In genomic region chr1:8013800-8014199, GRCh38 we compare ENCODE assay signal across 23 cellular contexts. TPM values are rescaled to one million over a fixed set of nuclear protein-coding genes. Genes with fewer than 3 reads are reported as not detected.
A peak's percentile ranks its signal among the peaks of the same experiment; 100 is the strongest.
DNase-seq lines count a peak whose midpoint lies in the region; ATAC-seq, FAIRE-seq and TF ChIP-seq lines count a peak whose summit lies in the region.
"Had no signal": no experiment of that assay in that cellular context is flagged by ENCODE, and none has a peak within 500 bp of the region (broad histone marks: within the 10 kb centered on the region; RNA-seq: fewer than 3 reads in every experiment).

No MANE protein-coding gene starts in this region.

- ATAC-seq in HCT116: no peak
- ATAC-seq in gastrocnemius medialis: no peak
- no peak for ATAC-seq in GM21367 (IDR thresholded peaks at IDR 0.05; ENCODE audit: unreplicated experiment)
- ATAC-seq: activated CD8-positive, alpha-beta memory T cell treated with anti-CD3 and anti-CD28 coated beads, Interleukin-2, amount 10 ng/mL, durations not matched to agents 7 days and 5 days; left colon; mucosa of descending colon had no signal

- RAD21 ChIA-PET in HCT116 (lab: Charles Lee; ENCODE audit: low non-redundant PET in 1 of 2, low total read pairs in 2 of 2, uncharacterized antibody in 2 of 2, unreplicated experiment in 2 of 2): no interaction called here

- H3K79me2 ChIP-seq in HCT116 (ENCODE audit: insufficient read depth, low read length) (peaks cover 93% of the 10 kb centered on the region), keratinocyte (ENCODE audit: control insufficient read depth, insufficient read depth, low read length) (peaks cover 74% of the 10 kb centered on the region)

- H3K9ac ChIP-seq in HCT116 (ENCODE audit: low read length): no peak overlapping the region
- H3K9ac ChIP-seq in keratinocyte (ENCODE audit: control insufficient read depth, extremely low read depth, insufficient read depth, low read length): no peak overlapping the region
- H3K9ac ChIP-seq: neural progenitor cell had no signal

- dilution Hi-C loops in keratinocyte (cut with MboI; ENCODE audit: extremely low pct_ligation_motif_present, low sequenced_read_pairs): loop anchor here (25.0 kb wide), 1 partner anchor 299 kb away; the partner anchor contains the start of gene SLC45A1

- H2AFZ ChIP-seq in HCT116 (ENCODE audit: low read depth, low read length, poor library complexity, severe bottlenecking) (no peak overlapping the region), keratinocyte (ENCODE audit: control insufficient read depth, low read length) (no peak overlapping the region)
- H2AFZ ChIP-seq: neural progenitor cell had no signal

- H4K20me1 ChIP-seq in HCT116 (ENCODE audit: insufficient read depth) (peaks cover 83% of the 10 kb centered on the region), keratinocyte (ENCODE audit: control insufficient read depth, extremely low read depth, insufficient read depth, low read length) (peaks cover 23% of the 10 kb centered on the region)

- intact Hi-C loops in HCT116 (cut with micrococcal nuclease) (no loop called here), gastrocnemius medialis (cut with DNase I; ENCODE audit: low total_unique reads) (loop anchor here (2.0 to 10.0 kb wide), 2 partner anchors 31 to 1051 kb away; partner anchors contain the start of gene SLC2A5)

- BruUV-seq in HCT116 (replicated peaks; lab: Mats Ljungman, UMichigan): no TSS peak

- POLR2A ChIA-PET in HCT116 (lab: Charles Lee): no interaction called here

- FAIRE-seq in keratinocyte (lab: Jason Lieb, UNC): peak; percentile 43
- FAIRE-seq: TTC549 had no signal

- H3K27ac ChIP-seq in HCT116 (ENCODE audit: low read depth, low read length): peak overlapping the region; percentile 8; the same call in 1 of the 2 replicates
- peak overlapping the region; percentile 59 for H3K27ac ChIP-seq in keratinocyte (ENCODE audit: control insufficient read depth, insufficient read depth, low read length)
- H3K27ac ChIP-seq in gastrocnemius medialis: peak overlapping the region; percentile 64 to 94 (median 88)
- H3K27ac ChIP-seq: neural progenitor cell had no signal

- in situ Hi-C loops in gastrocnemius medialis (cut with MboI; ENCODE audit: low sequenced_read_pairs in 4 of 4): no loop called here

- TF ChIP-seq POLR2A in HCT116 (IDR thresholded peaks at IDR 0.05; ENCODE audit: borderline replicate concordance, extremely low read depth, insufficient read depth, insufficient read length): no peak
- no peak for TF ChIP-seq POLR2A in gastrocnemius medialis (IDR thresholded peaks at IDR 0.05)

- CTCF ChIA-PET in HCT116 (lab: Charles Lee): interaction anchor here (2.0 kb wide), 1 partner anchor 301 kb away, joined by 23 read pairs; no protein-coding TSS in a partner anchor

- H3K27me3 ChIP-seq in HCT116 (ENCODE audit: insufficient read depth, low read length) (no peaks in the 10 kb centered on the region), keratinocyte (ENCODE audit: control insufficient read depth, extremely low read depth, insufficient read depth, low read length) (no peaks in the 10 kb centered on the region), gastrocnemius medialis (no peaks in the 10 kb centered on the region)
- H3K27me3 ChIP-seq: neural progenitor cell had no signal

- H3K9me2 ChIP-seq in HCT116 (ENCODE audit: insufficient read depth): no peaks in the 10 kb centered on the region

- DNase-seq in HCT116 (ENCODE audit: low read depth, low spot score): no peak
- DNase-seq in cardiac fibroblast (ENCODE audit: low read depth in 2 of 2): peak; percentile 18 to 34
- DNase-seq in keratinocyte (ENCODE audit: low read depth, low spot score): no peak
- no peak for DNase-seq in gastrocnemius medialis
- no peak for DNase-seq in ureter (ENCODE audit: low spot score)
- DNase-seq in NOMO-1 (lab: John Stamatoyannopoulos, UW; ENCODE audit: unreplicated experiment in 2 of 2): no peak
- DNase-seq in hippocampal formation (lab: John Stamatoyannopoulos, UW): no peak
- DNase-seq: ACHN; activated CD4-positive, alpha-beta T cell treated with anti-CD3 and anti-CD28 coated beads for 48 hours; activated CD8-positive, alpha-beta memory T cell treated with anti-CD3 and anti-CD28 coated beads, Interleukin-2, amount 10 ng/mL, durations not matched to agents 7 days and 5 days; C1 segment of cervical spinal cord; left colon; mucosa of descending colon; NCI-H146; NCI-H2171 treated with DMSO at 0.1 percent for 48 hours; NCI-H69; SHP77 treated with DMSO at 0.1 percent for 48 hours; stimulated activated CD4-positive, alpha-beta T cell treated with anti-CD3 and anti-CD28 coated beads, Interleukin-12 subunit alpha, Interleukin-12 subunit beta, amount 100 ng/mL, for 4 hours; stimulated activated CD8-positive, alpha-beta memory T cell treated with anti-CD3 and anti-CD28 coated beads, Interleukin-4, amount 100 ng/mL, for 48 hours; substantia nigra had no signal

- H3K4me1 ChIP-seq in HCT116 (ENCODE audit: control insufficient read depth in 1 of 2, insufficient read depth in 2 of 2, low read length in 2 of 2) (peaks cover 65 to 96% of the 10 kb centered on the region in 2 experiments), keratinocyte (ENCODE audit: control insufficient read depth, extremely low read depth, insufficient read depth, low read length) (peaks cover 50% of the 10 kb centered on the region), gastrocnemius medialis (peaks cover 75 to 93% of the 10 kb centered on the region in 2 donors)

- no peaks in the 10 kb centered on the region for H3K9me3 ChIP-seq in HCT116 (ENCODE audit: control insufficient read depth in 1 of 2, insufficient read depth in 1 of 2, low read depth in 1 of 2, low read length in 2 of 2)
- H3K9me3 ChIP-seq in keratinocyte (ENCODE audit: control insufficient read depth, low read depth, low read length): no peaks in the 10 kb centered on the region
- H3K9me3 ChIP-seq in gastrocnemius medialis: no peaks in the 10 kb centered on the region
- H3K9me3 ChIP-seq: mucosa of descending colon had no signal

- no peak overlapping the region for H3K4me2 ChIP-seq in HCT116 (ENCODE audit: low read length)
- H3K4me2 ChIP-seq in keratinocyte (ENCODE audit: control insufficient read depth, extremely low read depth, insufficient read depth, low read depth, low read length): no peak overlapping the region
- H3K4me2 ChIP-seq: neural progenitor cell had no signal

- peaks cover 52 to 73% of the 10 kb centered on the region in 2 experiments for H3K36me3 ChIP-seq in HCT116 (ENCODE audit: control insufficient read depth in 1 of 2, insufficient read depth in 2 of 2, low read length in 2 of 2)
- H3K36me3 ChIP-seq in keratinocyte (ENCODE audit: control insufficient read depth in 2 of 2, extremely low read depth in 1 of 2, insufficient read depth in 2 of 2, low read length in 2 of 2): peaks cover 28 to 70% of the 10 kb centered on the region in 2 experiments
- peaks cover 4 to 29% of the 10 kb centered on the region in 2 donors for H3K36me3 ChIP-seq in gastrocnemius medialis

- no peak for TF ChIP-seq RAD21 in HCT116 (IDR thresholded peaks at IDR 0.05; ENCODE audit: low read depth)

- peaks cover 5% of the 10 kb centered on the region for H3K9me1 ChIP-seq in keratinocyte (ENCODE audit: control insufficient read depth, extremely low read depth, insufficient read depth, low read length)

- H3K4me3 ChIP-seq in HCT116 (replicated peaks in 1 of 2; ENCODE audit: low read depth in 1 of 2, low read length in 2 of 2): no peak overlapping the region
- no peak overlapping the region for H3K4me3 ChIP-seq in cardiac fibroblast (replicated peaks in 1 of 2; ENCODE audit: low read depth in 2 of 2, low read length in 2 of 2)
- H3K4me3 ChIP-seq in keratinocyte (ENCODE audit: control insufficient read depth in 2 of 3, extremely low read depth in 1 of 3, insufficient read depth in 2 of 3, low read depth in 1 of 3, low read length in 3 of 3): no peak overlapping the region
- H3K4me3 ChIP-seq in gastrocnemius medialis: no peak overlapping the region
- H3K4me3 ChIP-seq: mucosa of descending colon, neural progenitor cell had no signal

- TF ChIP-seq CTCF in HCT116 (IDR thresholded peaks at IDR 0.05 in 2 of 3, conservative IDR thresholded peaks at IDR 0.05 in 1 of 3; ENCODE audit: borderline replicate concordance in 1 of 3, insufficient read depth in 1 of 3, low read depth in 2 of 3, low read length in 2 of 3) (no peak), cardiac fibroblast (IDR thresholded peaks at IDR 0.05; ENCODE audit: low read depth, low read length) (no peak), keratinocyte (optimal IDR thresholded peaks at IDR 0.05 in 1 of 3, IDR thresholded peaks at IDR 0.05 in 1 of 3, conservative IDR thresholded peaks at IDR 0.05 in 1 of 3; ENCODE audit: extremely low read depth in 1 of 3, insufficient read depth in 2 of 3, low read length in 3 of 3) (no peak), gastrocnemius medialis (IDR thresholded peaks at IDR 0.05 in 4 of 5, conservative IDR thresholded peaks at IDR 0.05 in 1 of 5) (no peak)

TF ChIP-seq in HCT116, 20 proteins besides CTCF, POLR2A, EP300 and RAD21 (continues in another document):
- no peak for TF ChIP-seq YY1 (IDR thresholded peaks at IDR 0.05; ENCODE audit: extremely low read depth, insufficient replicate concordance, low read depth, low read length)
- no peak for TF ChIP-seq JUND (IDR thresholded peaks at IDR 0.05)
- TF ChIP-seq ZFX (IDR thresholded peaks at IDR 0.05): no peak
- TF ChIP-seq EZH2 (IDR thresholded peaks at IDR 0.05): no peak

RNA-seq across cellular contexts. Expression of gene ERRFI1, which starts 12.3 kb away (rescaled TPM):
- total RNA-seq in HCT116 (2021; ENCODE audit: unreplicated experiment): 777 TPM
- 536 and 725 TPM in 2 replicates for polyA plus RNA-seq in HCT116 (2012)
- polyA plus RNA-seq in keratinocyte: 75.7 to 130 TPM (median 97.0 TPM) in 3 replicates
- polyA plus RNA-seq in keratinocyte (2011; ENCODE audit: low read depth): 39.7 TPM
- polyA plus RNA-seq in keratinocyte (2011; cell fraction: cytosol; rRNA removed): 58.1 and 97.0 TPM in 2 replicates
- 132 and 155 TPM in 2 replicates for polyA plus RNA-seq in keratinocyte (2011; cell fraction: nucleus; rRNA removed)
- 42.8 and 92.9 TPM in 2 replicates for polyA plus RNA-seq in keratinocyte (2012; ENCODE audit: low replicate concordance)
- polyA minus RNA-seq in keratinocyte: 17.4 to 68.3 TPM (median 50.7 TPM) in 3 replicates
- polyA minus RNA-seq in keratinocyte (2011; cell fraction: cytosol; rRNA and poly(A)+ RNA removed): 31.5 TPM
- 40.3 and 72.9 TPM in 2 replicates for polyA minus RNA-seq in keratinocyte (2011; cell fraction: nucleus; rRNA and poly(A)+ RNA removed)
- 100 to 1,000 TPM; 184 to 644 (median 448) TPM for total RNA-seq in gastrocnemius medialis
- 62.3 TPM for total RNA-seq in ureter

RNA-seq across cellular contexts. Expression of gene PARK7, which starts 52.3 kb away (rescaled TPM):
- total RNA-seq in HCT116 (2021; ENCODE audit: unreplicated experiment) (370 TPM), gastrocnemius medialis (100 to 1,000 TPM; 291 to 370 (median 332) TPM), ureter (271 TPM)
- 294 and 378 TPM in 2 replicates for polyA plus RNA-seq in HCT116 (2012)
- polyA plus RNA-seq in keratinocyte: 296 to 502 TPM (median 471 TPM) in 3 replicates
- polyA plus RNA-seq in keratinocyte (2011; ENCODE audit: low read depth): 326 TPM
- 458 and 494 TPM in 2 replicates for polyA plus RNA-seq in keratinocyte (2011; cell fraction: cytosol; rRNA removed)
- polyA plus RNA-seq in keratinocyte (2011; cell fraction: nucleus; rRNA removed): 167 and 228 TPM in 2 replicates
- 240 and 445 TPM in 2 replicates for polyA plus RNA-seq in keratinocyte (2012; ENCODE audit: low replicate concordance)
- 29.1 to 162 TPM (median 72.1 TPM) in 3 replicates for polyA minus RNA-seq in keratinocyte
- 87.5 TPM for polyA minus RNA-seq in keratinocyte (2011; cell fraction: cytosol; rRNA and poly(A)+ RNA removed)
- polyA minus RNA-seq in keratinocyte (2011; cell fraction: nucleus; rRNA and poly(A)+ RNA removed): 30.6 and 47.7 TPM in 2 replicates

Comparison
In these comparisons a context has a peak if more than half of its experiments do, and no peak if none do; other contexts are left out.
1. DNase-seq: peak in cardiac fibroblast (2 of 2); none in HCT116 (single experiment), keratinocyte (single experiment), gastrocnemius medialis (0 of 2), ureter (single experiment), NOMO-1 (0 of 2) and hippocampal formation (0 of 2).
2. H3K27ac ChIP-seq: peak in every context shown above with its lines; median percentile 88 in gastrocnemius medialis; 59 in keratinocyte; 8 in HCT116.